ENCODE assay signal across 8 cellular contexts in the genomic region with DNA sequence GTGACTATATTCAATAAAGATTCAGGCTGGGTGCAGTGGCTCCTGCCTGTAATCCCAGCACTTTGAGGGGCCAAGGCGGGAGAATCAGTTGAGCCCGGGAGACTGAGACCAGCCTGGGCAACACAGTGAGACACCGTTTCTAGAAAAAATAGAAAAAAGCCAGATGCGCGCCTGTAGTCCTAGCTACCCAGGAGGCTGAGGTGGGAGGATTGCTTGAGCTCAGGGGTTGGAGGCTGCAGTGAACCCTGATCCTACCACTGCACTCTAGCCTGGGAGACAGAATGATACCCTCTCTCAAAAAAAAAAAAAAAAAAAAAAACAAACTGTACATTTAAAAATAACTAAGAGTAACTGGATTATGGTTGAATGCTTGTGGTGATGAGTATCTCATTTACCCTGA. TPM values are rescaled to one million over a fixed set of nuclear protein-coding genes. Genes with fewer than 3 reads are reported as not detected.
A peak's percentile ranks its signal among the peaks of the same experiment; 100 is the strongest.
DNase-seq lines count a peak whose midpoint lies in the region; ATAC-seq, FAIRE-seq and TF ChIP-seq lines count a peak whose summit lies in the region.

No MANE protein-coding gene starts in this region.

- peaks cover 9% of the 10 kb centered on the region; the same call in 1 of the 2 replicates for H3K36me3 ChIP-seq in Panc1 (ENCODE audit: control insufficient read depth, insufficient read depth, low read length)
- no peaks in the 10 kb centered on the region for H3K36me3 ChIP-seq in fibroblast of lung (ENCODE audit: control insufficient read depth, insufficient read depth, low read length)
- no peaks in the 10 kb centered on the region for H3K36me3 ChIP-seq in sigmoid colon

- peak overlapping the region; percentile 79 for H3K4me3 ChIP-seq in GM12865 (ENCODE audit: low read depth, low read length)
- peak overlapping the region; percentile 94 to 98 for H3K4me3 ChIP-seq in Panc1 (ENCODE audit: low read depth in 2 of 2, low read length in 2 of 2)
- H3K4me3 ChIP-seq in fibroblast of lung (replicated peaks in 1 of 4; ENCODE audit: control extremely low read depth in 1 of 4, insufficient read depth in 1 of 4, low read depth in 3 of 4, low read length in 4 of 4): peak overlapping the region; percentile 78 to 86 (median 84)
- H3K4me3 ChIP-seq in sigmoid colon: peak overlapping the region; percentile 63 to 85 (median 72)
- H3K4me3 ChIP-seq in coronary artery: no peak overlapping the region

- CTCF ChIA-PET in Panc1 (lab: Charles Lee): interaction anchor here (0.7 kb wide), 1 partner anchor 72 kb away, joined by 16 read pairs; no protein-coding TSS in a partner anchor

- TF ChIP-seq POLR2A in sigmoid colon (IDR thresholded peaks at IDR 0.05): no peak
- TF ChIP-seq POLR2A in GM12892 (IDR thresholded peaks at IDR 0.05; ENCODE audit: low read depth, low read length): no peak

- no peak overlapping the region for H2AFZ ChIP-seq in fibroblast of lung (ENCODE audit: low read length)

- ATAC-seq in Panc1: no peak

- peak overlapping the region; percentile 94 for H3K27ac ChIP-seq in Panc1 (ENCODE audit: low read length)
- no peak overlapping the region for H3K27ac ChIP-seq in fibroblast of lung (ENCODE audit: insufficient read depth, low read length)
- H3K27ac ChIP-seq in sigmoid colon: peak overlapping the region; percentile 81 to 90 (median 84)
- H3K27ac ChIP-seq in coronary artery: no peak overlapping the region

- intact Hi-C loops in Panc1 (cut with micrococcal nuclease; ENCODE audit: unreplicated experiment): loop anchor here (10.0 kb wide), 1 partner anchor 326 kb away; no protein-coding TSS in a partner anchor
- intact Hi-C loops in sigmoid colon (cut with DNase I): loop anchor here (5.0 kb wide), 2 partner anchors 189 to 1341 kb away; a partner anchor contains a TSS

- H3K9me3 ChIP-seq in Panc1 (ENCODE audit: control insufficient read depth, insufficient read depth, low read depth, low read length): no peaks in the 10 kb centered on the region
- no peaks in the 10 kb centered on the region for H3K9me3 ChIP-seq in fibroblast of lung (ENCODE audit: control insufficient read depth, insufficient read depth, low read depth, low read length)
- H3K9me3 ChIP-seq in sigmoid colon: no peaks in the 10 kb centered on the region

- TF ChIP-seq CTCF in GM12865 (IDR thresholded peaks at IDR 0.05; ENCODE audit: insufficient read depth, low read depth, low read length, missing control alignments) (no peak), Panc1 (IDR thresholded peaks at IDR 0.05) (no peak), fibroblast of lung (conservative IDR thresholded peaks at IDR 0.05 in 1 of 2, IDR thresholded peaks at IDR 0.05 in 1 of 2; ENCODE audit: low read depth in 1 of 2, low read length in 2 of 2) (no peak), sigmoid colon (IDR thresholded peaks at IDR 0.05) (no peak), coronary artery (IDR thresholded peaks at IDR 0.05) (no peak)

- H3K4me1 ChIP-seq in Panc1 (ENCODE audit: control insufficient read depth, insufficient read depth, low read length): peaks cover 16% of the 10 kb centered on the region
- no peaks in the 10 kb centered on the region for H3K4me1 ChIP-seq in fibroblast of lung (ENCODE audit: control insufficient read depth, extremely low read depth, insufficient read depth, low read length)
- peaks cover 0 to 21% (median 19%) of the 10 kb centered on the region in 4 donors for H3K4me1 ChIP-seq in sigmoid colon

- no TSS peak for BruUV-seq in Panc1 (replicated peaks; lab: Mats Ljungman, UMichigan)

- in situ Hi-C loops in Panc1 (cut with HindIII; ENCODE audit: low pct_unique_long_range_greater_than_20kb, low sequenced_read_pairs): no loop called here

- H4K20me1 ChIP-seq in fibroblast of lung (ENCODE audit: control insufficient read depth, extremely low read depth, insufficient read depth, low read length): no peaks in the 10 kb centered on the region

- WGBS in sigmoid colon, 2 donors: 90 to 91% methylated on average over 5 of the region's 5 CpGs

- H3K27me3 ChIP-seq in Panc1 (ENCODE audit: control insufficient read depth, insufficient read depth, low read length): no peaks in the 10 kb centered on the region
- no peaks in the 10 kb centered on the region for H3K27me3 ChIP-seq in fibroblast of lung (ENCODE audit: control insufficient read depth, insufficient read depth, low read length)
- no peaks in the 10 kb centered on the region for H3K27me3 ChIP-seq in sigmoid colon

- peaks cover 41% of the 10 kb centered on the region for H3K79me2 ChIP-seq in fibroblast of lung (ENCODE audit: control insufficient read depth, insufficient read depth, low read length)

- no peak overlapping the region for H3K9ac ChIP-seq in fibroblast of lung (ENCODE audit: insufficient read depth, low read length)

- DNase-seq in GM12865 (ENCODE audit: low read depth) (no peak), Panc1 (ENCODE audit: low read depth, low spot score) (no peak), fibroblast of lung (ENCODE audit: low read depth in 2 of 2) (no peak), sigmoid colon (no peak), HCEC 1CT (no peak), coronary artery (ENCODE audit: low spot score) (no peak), activated T-cell treated with anti-CD3 and anti-CD28 coated beads for 4 hours (no peak), GM12892 (ENCODE audit: insufficient read length) (no peak)

- FAIRE-seq in GM12892 (lab: Jason Lieb, UNC): no peak

- H3K4me2 ChIP-seq in fibroblast of lung (ENCODE audit: extremely low read depth, insufficient read depth, low read length): peak overlapping the region; percentile 93

- TF ChIP-seq EP300 in sigmoid colon (IDR thresholded peaks at IDR 0.05): no peak

- POLR2A ChIA-PET in Panc1 (lab: Charles Lee): interaction anchor here (0.9 to 1.1 kb wide), 2 partner anchors 9 to 189 kb away, joined by 3 to 13 read pairs; a partner anchor contains a TSS

RNA-seq across cellular contexts. Expression of a gene that starts 1.1 kb away (rescaled TPM):
- total RNA-seq in Panc1 (2021; ENCODE audit: unreplicated experiment): 7.5 TPM
- polyA plus RNA-seq in Panc1 (2012; ENCODE audit: insufficient read length): 5.1 TPM
- total RNA-seq in fibroblast of lung: 6.4 and 8.6 TPM in 2 replicates
- polyA plus RNA-seq in fibroblast of lung: 5.0 and 5.9 TPM in 2 replicates
- polyA plus RNA-seq in fibroblast of lung (2012): 4.5 and 6.2 TPM in 2 replicates
- 0.30 TPM in 1 of 2 replicates, not detected in the other for polyA minus RNA-seq in fibroblast of lung (ENCODE audit: low replicate concordance)
- 1 to 10 TPM; 5.0 to 9.4 (median 7.2) TPM for total RNA-seq in sigmoid colon
- 10 to 100 TPM in 1 of 3 donors, 1 to 10 TPM in 2; 5.9 to 10.4 (median 9.0) TPM for polyA plus RNA-seq in sigmoid colon
- polyA plus RNA-seq in GM12892 (2012; ENCODE audit: missing spikeins): 8.0 TPM

Comparison
In these comparisons a context has a peak if more than half of its experiments do, and no peak if none do; other contexts are left out.
1. H3K27ac ChIP-seq: peak in Panc1 (single experiment) and sigmoid colon (4 of 4); none in fibroblast of lung (single experiment) and coronary artery (0 of 2).